ENCODE assay signal across 1 cellular context in the genomic region with DNA sequence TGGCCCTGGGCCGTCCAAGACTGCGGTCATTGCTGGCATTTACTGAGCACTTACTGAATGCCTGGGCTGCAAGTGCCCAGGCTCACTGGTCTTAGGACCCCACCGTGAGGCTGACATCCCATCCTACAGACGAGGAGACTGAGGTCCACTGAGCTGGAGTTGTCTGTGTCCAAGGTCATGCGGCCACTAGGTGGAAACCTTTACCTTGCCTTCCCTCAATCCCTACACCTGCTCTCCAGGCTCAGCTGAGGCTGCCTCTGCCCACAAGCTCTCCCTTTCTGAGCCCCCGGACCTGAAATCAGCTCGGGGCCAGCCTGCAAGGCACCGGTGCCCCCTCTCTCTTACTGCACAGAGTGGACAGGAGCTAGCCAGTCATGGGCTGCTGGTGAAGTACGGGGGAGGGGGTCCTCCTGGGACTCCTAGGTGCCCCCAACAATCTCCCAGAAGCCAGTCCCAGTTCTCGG.
TF ChIP-seq lines count a peak whose summit lies in the region.

No MANE protein-coding gene starts in this region.

TF ChIP-seq in HepG2, 621 proteins besides CTCF, POLR2A, EP300 and RAD21 (continued from another document and continues in another):
- TF ChIP-seq, protein P1, sequence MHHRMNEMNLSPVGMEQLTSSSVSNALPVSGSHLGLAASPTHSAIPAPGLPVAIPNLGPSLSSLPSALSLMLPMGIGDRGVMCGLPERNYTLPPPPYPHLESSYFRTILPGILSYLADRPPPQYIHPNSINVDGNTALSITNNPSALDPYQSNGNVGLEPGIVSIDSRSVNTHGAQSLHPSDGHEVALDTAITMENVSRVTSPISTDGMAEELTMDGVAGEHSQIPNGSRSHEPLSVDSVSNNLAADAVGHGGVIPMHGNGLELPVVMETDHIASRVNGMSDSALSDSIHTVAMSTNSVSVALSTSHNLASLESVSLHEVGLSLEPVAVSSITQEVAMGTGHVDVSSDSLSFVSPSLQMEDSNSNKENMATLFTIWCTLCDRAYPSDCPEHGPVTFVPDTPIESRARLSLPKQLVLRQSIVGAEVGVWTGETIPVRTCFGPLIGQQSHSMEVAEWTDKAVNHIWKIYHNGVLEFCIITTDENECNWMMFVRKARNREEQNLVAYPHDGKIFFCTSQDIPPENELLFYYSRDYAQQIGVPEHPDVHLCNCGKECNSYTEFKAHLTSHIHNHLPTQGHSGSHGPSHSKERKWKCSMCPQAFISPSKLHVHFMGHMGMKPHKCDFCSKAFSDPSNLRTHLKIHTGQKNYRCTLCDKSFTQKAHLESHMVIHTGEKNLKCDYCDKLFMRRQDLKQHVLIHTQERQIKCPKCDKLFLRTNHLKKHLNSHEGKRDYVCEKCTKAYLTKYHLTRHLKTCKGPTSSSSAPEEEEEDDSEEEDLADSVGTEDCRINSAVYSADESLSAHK (CRISPR knock-in tag; IDR thresholded peaks at IDR 0.05; ENCODE audit: borderline replicate concordance): no peak; the same call in 1 of the 2 replicates
- TF ChIP-seq ZNF354B (CRISPR knock-in tag; IDR thresholded peaks at IDR 0.05) (no peak), SALL2 (CRISPR knock-in tag; IDR thresholded peaks at IDR 0.05) (no peak), PHF21A (CRISPR knock-in tag; IDR thresholded peaks at IDR 0.05) (no peak), NKX3-1 (CRISPR knock-in tag; IDR thresholded peaks at IDR 0.05) (no peak), SNRNP70 (IDR thresholded peaks at IDR 0.05; ENCODE audit: low read depth, low read length) (no peak), TGIF2 (CRISPR knock-in tag; IDR thresholded peaks at IDR 0.05) (no peak), DNMT1 (CRISPR knock-in tag; IDR thresholded peaks at IDR 0.05) (0 out of 2 replicates have a peak, but pooled peaks have one; percentile 50), RARG (CRISPR knock-in tag; IDR thresholded peaks at IDR 0.05; ENCODE audit: low read depth) (no peak), CBX1 (IDR thresholded peaks at IDR 0.05; ENCODE audit: low read depth) (peak; percentile 23), ZNF792 (CRISPR knock-in tag; IDR thresholded peaks at IDR 0.05) (no peak), MTA3 (CRISPR knock-in tag; IDR thresholded peaks at IDR 0.05) (no peak), ZNF703 (CRISPR knock-in tag; IDR thresholded peaks at IDR 0.05; ENCODE audit: borderline replicate concordance) (no peak), NR2F6 (IDR thresholded peaks at IDR 0.05) (no peak), NR2F6 (CRISPR knock-in tag; IDR thresholded peaks at IDR 0.05) (peak; percentile 22; the same call in 1 of the 2 replicates), HNRNPL (IDR thresholded peaks at IDR 0.05; ENCODE audit: low read depth, low read length) (no peak), ZNF563 (CRISPR knock-in tag; IDR thresholded peaks at IDR 0.05) (no peak), ZNF737 (CRISPR knock-in tag; IDR thresholded peaks at IDR 0.05; ENCODE audit: borderline replicate concordance) (no peak), WIZ (CRISPR knock-in tag; IDR thresholded peaks at IDR 0.05) (no peak), PAWR (CRISPR knock-in tag; IDR thresholded peaks at IDR 0.05; ENCODE audit: borderline replicate concordance) (no peak), HNF4A (CRISPR knock-in tag; IDR thresholded peaks at IDR 0.05) (no peak), CAMTA2 (CRISPR knock-in tag; IDR thresholded peaks at IDR 0.05; ENCODE audit: borderline replicate concordance) (no peak)
- TF ChIP-seq, protein P2, sequence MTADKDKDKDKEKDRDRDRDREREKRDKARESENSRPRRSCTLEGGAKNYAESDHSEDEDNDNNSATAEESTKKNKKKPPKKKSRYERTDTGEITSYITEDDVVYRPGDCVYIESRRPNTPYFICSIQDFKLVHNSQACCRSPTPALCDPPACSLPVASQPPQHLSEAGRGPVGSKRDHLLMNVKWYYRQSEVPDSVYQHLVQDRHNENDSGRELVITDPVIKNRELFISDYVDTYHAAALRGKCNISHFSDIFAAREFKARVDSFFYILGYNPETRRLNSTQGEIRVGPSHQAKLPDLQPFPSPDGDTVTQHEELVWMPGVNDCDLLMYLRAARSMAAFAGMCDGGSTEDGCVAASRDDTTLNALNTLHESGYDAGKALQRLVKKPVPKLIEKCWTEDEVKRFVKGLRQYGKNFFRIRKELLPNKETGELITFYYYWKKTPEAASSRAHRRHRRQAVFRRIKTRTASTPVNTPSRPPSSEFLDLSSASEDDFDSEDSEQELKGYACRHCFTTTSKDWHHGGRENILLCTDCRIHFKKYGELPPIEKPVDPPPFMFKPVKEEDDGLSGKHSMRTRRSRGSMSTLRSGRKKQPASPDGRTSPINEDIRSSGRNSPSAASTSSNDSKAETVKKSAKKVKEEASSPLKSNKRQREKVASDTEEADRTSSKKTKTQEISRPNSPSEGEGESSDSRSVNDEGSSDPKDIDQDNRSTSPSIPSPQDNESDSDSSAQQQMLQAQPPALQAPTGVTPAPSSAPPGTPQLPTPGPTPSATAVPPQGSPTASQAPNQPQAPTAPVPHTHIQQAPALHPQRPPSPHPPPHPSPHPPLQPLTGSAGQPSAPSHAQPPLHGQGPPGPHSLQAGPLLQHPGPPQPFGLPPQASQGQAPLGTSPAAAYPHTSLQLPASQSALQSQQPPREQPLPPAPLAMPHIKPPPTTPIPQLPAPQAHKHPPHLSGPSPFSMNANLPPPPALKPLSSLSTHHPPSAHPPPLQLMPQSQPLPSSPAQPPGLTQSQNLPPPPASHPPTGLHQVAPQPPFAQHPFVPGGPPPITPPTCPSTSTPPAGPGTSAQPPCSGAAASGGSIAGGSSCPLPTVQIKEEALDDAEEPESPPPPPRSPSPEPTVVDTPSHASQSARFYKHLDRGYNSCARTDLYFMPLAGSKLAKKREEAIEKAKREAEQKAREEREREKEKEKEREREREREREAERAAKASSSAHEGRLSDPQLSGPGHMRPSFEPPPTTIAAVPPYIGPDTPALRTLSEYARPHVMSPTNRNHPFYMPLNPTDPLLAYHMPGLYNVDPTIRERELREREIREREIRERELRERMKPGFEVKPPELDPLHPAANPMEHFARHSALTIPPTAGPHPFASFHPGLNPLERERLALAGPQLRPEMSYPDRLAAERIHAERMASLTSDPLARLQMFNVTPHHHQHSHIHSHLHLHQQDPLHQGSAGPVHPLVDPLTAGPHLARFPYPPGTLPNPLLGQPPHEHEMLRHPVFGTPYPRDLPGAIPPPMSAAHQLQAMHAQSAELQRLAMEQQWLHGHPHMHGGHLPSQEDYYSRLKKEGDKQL (CRISPR knock-in tag; IDR thresholded peaks at IDR 0.05; ENCODE audit: low read depth): no peak
- TF ChIP-seq, protein P3, sequence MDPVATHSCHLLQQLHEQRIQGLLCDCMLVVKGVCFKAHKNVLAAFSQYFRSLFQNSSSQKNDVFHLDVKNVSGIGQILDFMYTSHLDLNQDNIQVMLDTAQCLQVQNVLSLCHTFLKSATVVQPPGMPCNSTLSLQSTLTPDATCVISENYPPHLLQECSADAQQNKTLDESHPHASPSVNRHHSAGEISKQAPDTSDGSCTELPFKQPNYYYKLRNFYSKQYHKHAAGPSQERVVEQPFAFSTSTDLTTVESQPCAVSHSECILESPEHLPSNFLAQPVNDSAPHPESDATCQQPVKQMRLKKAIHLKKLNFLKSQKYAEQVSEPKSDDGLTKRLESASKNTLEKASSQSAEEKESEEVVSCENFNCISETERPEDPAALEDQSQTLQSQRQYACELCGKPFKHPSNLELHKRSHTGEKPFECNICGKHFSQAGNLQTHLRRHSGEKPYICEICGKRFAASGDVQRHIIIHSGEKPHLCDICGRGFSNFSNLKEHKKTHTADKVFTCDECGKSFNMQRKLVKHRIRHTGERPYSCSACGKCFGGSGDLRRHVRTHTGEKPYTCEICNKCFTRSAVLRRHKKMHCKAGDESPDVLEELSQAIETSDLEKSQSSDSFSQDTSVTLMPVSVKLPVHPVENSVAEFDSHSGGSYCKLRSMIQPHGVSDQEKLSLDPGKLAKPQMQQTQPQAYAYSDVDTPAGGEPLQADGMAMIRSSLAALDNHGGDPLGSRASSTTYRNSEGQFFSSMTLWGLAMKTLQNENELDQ (CRISPR knock-in tag; IDR thresholded peaks at IDR 0.05; ENCODE audit: borderline replicate concordance): no peak
- TF ChIP-seq, protein P4, sequence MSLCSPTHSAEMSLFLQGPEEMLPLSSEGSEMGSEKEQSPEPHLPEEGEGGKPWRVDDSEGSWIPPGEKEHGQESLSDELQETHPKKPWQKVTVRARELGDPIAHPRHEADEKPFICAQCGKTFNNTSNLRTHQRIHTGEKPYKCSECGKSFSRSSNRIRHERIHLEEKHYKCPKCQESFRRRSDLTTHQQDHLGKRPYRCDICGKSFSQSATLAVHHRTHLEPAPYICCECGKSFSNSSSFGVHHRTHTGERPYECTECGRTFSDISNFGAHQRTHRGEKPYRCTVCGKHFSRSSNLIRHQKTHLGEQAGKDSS (CRISPR knock-in tag; IDR thresholded peaks at IDR 0.05; ENCODE audit: borderline replicate concordance, low read depth): 0 out of 2 replicates have a peak, but pooled peaks have one; percentile 39
- TF ChIP-seq, protein P5, sequence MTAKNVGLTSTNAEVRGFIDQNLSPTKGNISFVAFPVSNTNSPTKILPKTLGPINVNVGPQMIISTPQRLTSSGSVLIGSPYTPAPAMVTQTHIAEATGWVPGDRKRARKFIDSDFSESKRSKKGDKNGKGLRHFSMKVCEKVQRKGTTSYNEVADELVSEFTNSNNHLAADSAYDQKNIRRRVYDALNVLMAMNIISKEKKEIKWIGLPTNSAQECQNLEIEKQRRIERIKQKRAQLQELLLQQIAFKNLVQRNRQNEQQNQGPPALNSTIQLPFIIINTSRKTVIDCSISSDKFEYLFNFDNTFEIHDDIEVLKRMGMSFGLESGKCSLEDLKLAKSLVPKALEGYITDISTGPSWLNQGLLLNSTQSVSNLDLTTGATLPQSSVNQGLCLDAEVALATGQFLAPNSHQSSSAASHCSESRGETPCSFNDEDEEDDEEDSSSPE (CRISPR knock-in tag; IDR thresholded peaks at IDR 0.05): no peak
- TF ChIP-seq, protein P6, sequence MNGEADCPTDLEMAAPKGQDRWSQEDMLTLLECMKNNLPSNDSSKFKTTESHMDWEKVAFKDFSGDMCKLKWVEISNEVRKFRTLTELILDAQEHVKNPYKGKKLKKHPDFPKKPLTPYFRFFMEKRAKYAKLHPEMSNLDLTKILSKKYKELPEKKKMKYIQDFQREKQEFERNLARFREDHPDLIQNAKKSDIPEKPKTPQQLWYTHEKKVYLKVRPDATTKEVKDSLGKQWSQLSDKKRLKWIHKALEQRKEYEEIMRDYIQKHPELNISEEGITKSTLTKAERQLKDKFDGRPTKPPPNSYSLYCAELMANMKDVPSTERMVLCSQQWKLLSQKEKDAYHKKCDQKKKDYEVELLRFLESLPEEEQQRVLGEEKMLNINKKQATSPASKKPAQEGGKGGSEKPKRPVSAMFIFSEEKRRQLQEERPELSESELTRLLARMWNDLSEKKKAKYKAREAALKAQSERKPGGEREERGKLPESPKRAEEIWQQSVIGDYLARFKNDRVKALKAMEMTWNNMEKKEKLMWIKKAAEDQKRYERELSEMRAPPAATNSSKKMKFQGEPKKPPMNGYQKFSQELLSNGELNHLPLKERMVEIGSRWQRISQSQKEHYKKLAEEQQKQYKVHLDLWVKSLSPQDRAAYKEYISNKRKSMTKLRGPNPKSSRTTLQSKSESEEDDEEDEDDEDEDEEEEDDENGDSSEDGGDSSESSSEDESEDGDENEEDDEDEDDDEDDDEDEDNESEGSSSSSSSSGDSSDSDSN (CRISPR knock-in tag; IDR thresholded peaks at IDR 0.05): no peak
- TF ChIP-seq, protein P7, sequence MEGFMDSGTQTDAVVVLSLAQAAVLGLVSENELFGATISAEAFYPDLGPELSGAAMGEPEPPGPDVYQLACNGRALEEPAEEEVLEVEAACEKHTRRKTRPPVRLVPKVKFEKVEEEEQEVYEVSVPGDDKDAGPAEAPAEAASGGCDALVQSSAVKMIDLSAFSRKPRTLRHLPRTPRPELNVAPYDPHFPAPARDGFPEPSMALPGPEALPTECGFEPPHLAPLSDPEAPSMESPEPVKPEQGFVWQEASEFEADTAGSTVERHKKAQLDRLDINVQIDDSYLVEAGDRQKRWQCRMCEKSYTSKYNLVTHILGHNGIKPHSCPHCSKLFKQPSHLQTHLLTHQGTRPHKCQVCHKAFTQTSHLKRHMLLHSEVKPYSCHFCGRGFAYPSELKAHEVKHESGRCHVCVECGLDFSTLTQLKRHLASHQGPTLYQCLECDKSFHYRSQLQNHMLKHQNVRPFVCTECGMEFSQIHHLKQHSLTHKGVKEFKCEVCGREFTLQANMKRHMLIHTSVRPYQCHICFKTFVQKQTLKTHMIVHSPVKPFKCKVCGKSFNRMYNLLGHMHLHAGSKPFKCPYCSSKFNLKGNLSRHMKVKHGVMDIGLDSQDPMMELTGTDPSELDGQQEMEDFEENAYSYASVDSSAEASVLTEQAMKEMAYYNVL (CRISPR knock-in tag; IDR thresholded peaks at IDR 0.05; ENCODE audit: borderline replicate concordance): no peak
- TF ChIP-seq, protein P8, sequence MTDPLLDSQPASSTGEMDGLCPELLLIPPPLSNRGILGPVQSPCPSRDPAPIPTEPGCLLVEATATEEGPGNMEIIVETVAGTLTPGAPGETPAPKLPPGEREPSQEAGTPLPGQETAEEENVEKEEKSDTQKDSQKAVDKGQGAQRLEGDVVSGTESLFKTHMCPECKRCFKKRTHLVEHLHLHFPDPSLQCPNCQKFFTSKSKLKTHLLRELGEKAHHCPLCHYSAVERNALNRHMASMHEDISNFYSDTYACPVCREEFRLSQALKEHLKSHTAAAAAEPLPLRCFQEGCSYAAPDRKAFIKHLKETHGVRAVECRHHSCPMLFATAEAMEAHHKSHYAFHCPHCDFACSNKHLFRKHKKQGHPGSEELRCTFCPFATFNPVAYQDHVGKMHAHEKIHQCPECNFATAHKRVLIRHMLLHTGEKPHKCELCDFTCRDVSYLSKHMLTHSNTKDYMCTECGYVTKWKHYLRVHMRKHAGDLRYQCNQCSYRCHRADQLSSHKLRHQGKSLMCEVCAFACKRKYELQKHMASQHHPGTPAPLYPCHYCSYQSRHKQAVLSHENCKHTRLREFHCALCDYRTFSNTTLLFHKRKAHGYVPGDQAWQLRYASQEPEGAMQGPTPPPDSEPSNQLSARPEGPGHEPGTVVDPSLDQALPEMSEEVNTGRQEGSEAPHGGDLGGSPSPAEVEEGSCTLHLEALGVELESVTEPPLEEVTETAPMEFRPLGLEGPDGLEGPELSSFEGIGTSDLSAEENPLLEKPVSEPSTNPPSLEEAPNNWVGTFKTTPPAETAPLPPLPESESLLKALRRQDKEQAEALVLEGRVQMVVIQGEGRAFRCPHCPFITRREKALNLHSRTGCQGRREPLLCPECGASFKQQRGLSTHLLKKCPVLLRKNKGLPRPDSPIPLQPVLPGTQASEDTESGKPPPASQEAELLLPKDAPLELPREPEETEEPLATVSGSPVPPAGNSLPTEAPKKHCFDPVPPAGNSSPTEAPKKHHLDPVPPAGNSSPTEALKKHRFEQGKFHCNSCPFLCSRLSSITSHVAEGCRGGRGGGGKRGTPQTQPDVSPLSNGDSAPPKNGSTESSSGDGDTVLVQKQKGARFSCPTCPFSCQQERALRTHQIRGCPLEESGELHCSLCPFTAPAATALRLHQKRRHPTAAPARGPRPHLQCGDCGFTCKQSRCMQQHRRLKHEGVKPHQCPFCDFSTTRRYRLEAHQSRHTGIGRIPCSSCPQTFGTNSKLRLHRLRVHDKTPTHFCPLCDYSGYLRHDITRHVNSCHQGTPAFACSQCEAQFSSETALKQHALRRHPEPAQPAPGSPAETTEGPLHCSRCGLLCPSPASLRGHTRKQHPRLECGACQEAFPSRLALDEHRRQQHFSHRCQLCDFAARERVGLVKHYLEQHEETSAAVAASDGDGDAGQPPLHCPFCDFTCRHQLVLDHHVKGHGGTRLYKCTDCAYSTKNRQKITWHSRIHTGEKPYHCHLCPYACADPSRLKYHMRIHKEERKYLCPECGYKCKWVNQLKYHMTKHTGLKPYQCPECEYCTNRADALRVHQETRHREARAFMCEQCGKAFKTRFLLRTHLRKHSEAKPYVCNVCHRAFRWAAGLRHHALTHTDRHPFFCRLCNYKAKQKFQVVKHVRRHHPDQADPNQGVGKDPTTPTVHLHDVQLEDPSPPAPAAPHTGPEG (CRISPR knock-in tag; IDR thresholded peaks at IDR 0.05): no peak
